ENCODE assay signal across 13 cellular contexts in the genomic region with DNA sequence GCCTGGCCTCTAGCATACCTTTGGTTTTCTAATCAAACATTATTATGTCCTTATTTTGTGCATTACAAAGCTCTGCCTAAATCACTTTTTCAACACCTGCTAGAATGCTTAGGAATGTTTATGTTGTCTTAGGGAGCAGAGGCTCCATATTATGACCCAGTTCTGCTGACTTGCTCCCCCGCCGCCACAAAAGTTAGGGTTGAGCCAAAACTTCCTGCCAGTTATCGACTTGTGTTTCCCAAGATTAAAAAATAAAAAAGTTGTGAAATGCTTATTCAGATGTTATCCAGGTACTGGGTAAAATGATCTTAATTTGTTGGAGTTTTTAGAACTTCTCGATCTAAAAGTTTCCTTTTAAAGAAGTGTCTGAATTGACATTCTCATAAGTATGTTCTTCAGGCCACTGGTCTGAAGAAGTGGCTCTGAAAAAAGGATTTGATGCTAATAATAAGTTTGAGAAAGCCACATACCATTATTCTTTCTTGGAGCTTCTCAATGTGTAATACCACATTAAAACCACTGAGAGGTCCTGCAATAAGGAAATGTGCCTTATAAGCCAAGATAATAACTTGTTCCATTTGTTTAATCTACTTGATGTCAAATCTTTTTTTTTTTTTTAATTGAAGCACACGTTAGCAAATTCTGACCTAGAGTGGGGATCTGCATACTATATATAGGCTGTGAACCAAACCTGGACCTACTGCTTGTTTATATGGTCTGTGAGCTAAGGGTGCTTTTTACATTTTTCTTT. TPM values are rescaled to one million over a fixed set of nuclear protein-coding genes. Genes with fewer than 3 reads are reported as not detected.
DNase-seq lines count a peak whose midpoint lies in the region; ATAC-seq, FAIRE-seq and TF ChIP-seq lines count a peak whose summit lies in the region.
"Had no signal": no experiment of that assay in that cellular context is flagged by ENCODE, and none has a peak within 500 bp of the region (broad histone marks: within the 10 kb centered on the region; RNA-seq: fewer than 3 reads in every experiment).

No MANE protein-coding gene starts in this region.

- H3K36me3 Mint-ChIP-seq in activated naive CD4-positive, alpha-beta T cell treated with anti-CD3 and anti-CD28 coated beads for 36 hours (ENCODE audit: low read depth) = peaks cover 9% of the 10 kb centered on the region

- peaks cover 29% of the 10 kb centered on the region for H3K4me1 ChIP-seq in HepG2 (ENCODE audit: insufficient read depth, low read length)
- H3K4me1 ChIP-seq in transverse colon = peaks cover 9 to 33% (median 25%) of the 10 kb centered on the region in 4 donors

- peak overlapping the region; percentile 73; the same call in 1 of the 2 replicates for H3K4me2 ChIP-seq in HepG2 (ENCODE audit: low read depth, low read length)

- no peak for TF ChIP-seq RAD21 in HepG2 (CRISPR knock-in tag; IDR thresholded peaks at IDR 0.05)

- in situ Hi-C loops in HepG2 (cut with HindIII; ENCODE audit: extremely low pct_ligation_motif_present, low pct_unique_long_range_greater_than_20kb) (no loop called here), transverse colon (cut with MboI; ENCODE audit: low pct_ligation_motif_present in 1 of 4, low pct_unique_long_range_greater_than_20kb in 1 of 4, low sequenced_read_pairs in 3 of 4) (no loop called here)

- peaks cover 3 to 13% of the 10 kb centered on the region in 2 experiments; a peak in 4 of 5 replicates for H3K36me3 ChIP-seq in HepG2 (replicated peaks in 1 of 2; ENCODE audit: control insufficient read depth in 1 of 2, insufficient read depth in 2 of 2, low read length in 2 of 2)
- H3K36me3 ChIP-seq in transverse colon = peaks cover 0 to 8% (median 4%) of the 10 kb centered on the region in 4 donors

- peaks cover 41% of the 10 kb centered on the region for H3K4me1 Mint-ChIP-seq in activated naive CD4-positive, alpha-beta T cell treated with anti-CD3 and anti-CD28 coated beads for 36 hours (ENCODE audit: low read depth)

- no peak for DNase-seq in activated naive CD4-positive, alpha-beta T cell treated with anti-CD3 and anti-CD28 coated beads for 36 hours
- no peak for DNase-seq in activated naive CD4-positive, alpha-beta T cell treated with anti-CD3 and anti-CD28 coated beads, Interleukin-2, amount 50 U/mL, for 16 hours
- DNase-seq in amniotic epithelial cell (ENCODE audit: low read depth) (peak; percentile 20), HepG2 (ENCODE audit: low spot score) (no peak), transverse colon (no peak), caudate nucleus (lab: John Stamatoyannopoulos, UW) (no peak), HuH-7.5 (ENCODE audit: low spot score) (no peak)
- DNase-seq: central memory CD4-positive, alpha-beta T cell; NCI-H524 treated with DMSO at 0.1 percent for 48 hours had no signal

- no peak for TF ChIP-seq CTCF in HepG2 (CRISPR knock-in tag; IDR thresholded peaks at IDR 0.05)
- peak in 4 of 5 experiments; percentile 17 to 46 (median 33) for TF ChIP-seq CTCF in transverse colon (IDR thresholded peaks at IDR 0.05)

- no peaks in the 10 kb centered on the region; a peak in 1 of 5 replicates for H3K27me3 ChIP-seq in HepG2 (ENCODE audit: control insufficient read depth in 1 of 2, insufficient read depth in 2 of 2, low read length in 2 of 2)
- no peaks in the 10 kb centered on the region for H3K27me3 ChIP-seq in transverse colon

- peak overlapping the region; percentile 46 for H3K27ac Mint-ChIP-seq in activated naive CD4-positive, alpha-beta T cell treated with anti-CD3 and anti-CD28 coated beads for 36 hours

- WGBS in HepG2 (ENCODE audit: low lambda C conversion rate) = 91% methylated on average over 5 of the region's 5 CpGs
- WGBS in transverse colon (ENCODE audit: low coverage in 1 of 2), 2 donors = 53 to 56% methylated on average over 5 of the region's 5 CpGs

- no peak for TF ChIP-seq POLR2A in HepG2 (IDR thresholded peaks at IDR 0.05; ENCODE audit: insufficient read depth in 1 of 2, low read depth in 2 of 2, low read length in 2 of 2)
- no peak for TF ChIP-seq POLR2A in transverse colon (IDR thresholded peaks at IDR 0.05)

- H3K27me3 Mint-ChIP-seq in activated naive CD4-positive, alpha-beta T cell treated with anti-CD3 and anti-CD28 coated beads for 36 hours (ENCODE audit: low read depth) = no peaks in the 10 kb centered on the region

- BruUV-seq in HepG2 (replicated peaks; lab: Mats Ljungman, UMichigan) = no TSS peak

- H3K27ac ChIP-seq in HepG2 (ENCODE audit: extremely low read length, insufficient read depth, low read length) (no peak overlapping the region), transverse colon (peak overlapping the region; percentile 42 to 95 (median 90)), caudate nucleus (ENCODE audit: low read depth, low read length) (no peak overlapping the region)

- FAIRE-seq in HepG2 (lab: Jason Lieb, UNC) = no peak
- FAIRE-seq: GM18507, TTC549 had no signal

- H3K9ac ChIP-seq in HepG2 (ENCODE audit: insufficient read depth, low read depth, low read length) = no peak overlapping the region; the same call in 1 of the 2 replicates

- H3K9me3 Mint-ChIP-seq in activated naive CD4-positive, alpha-beta T cell treated with anti-CD3 and anti-CD28 coated beads for 36 hours = no peaks in the 10 kb centered on the region

- no peak overlapping the region for H2AFZ ChIP-seq in HepG2 (ENCODE audit: low read length)

- no peak for ATAC-seq in HepG2
- no peak for ATAC-seq in HG02870 (IDR thresholded peaks at IDR 0.05; ENCODE audit: unreplicated experiment)
- ATAC-seq: HCT116 had no signal

- peaks cover 5% of the 10 kb centered on the region; the same call in 1 of the 2 replicates for H4K20me1 ChIP-seq in HepG2 (ENCODE audit: insufficient read depth, low read length)

- no peak overlapping the region; a peak in 2 of 6 replicates for H3K4me3 ChIP-seq in HepG2 (replicated peaks in 1 of 3; ENCODE audit: insufficient read depth in 1 of 3, low read depth in 2 of 3, low read length in 3 of 3)
- H3K4me3 ChIP-seq in transverse colon = no peak overlapping the region

- no peak overlapping the region for H3K4me3 Mint-ChIP-seq in activated naive CD4-positive, alpha-beta T cell treated with anti-CD3 and anti-CD28 coated beads for 36 hours

- H3K9me3 ChIP-seq in HepG2 (ENCODE audit: low read length) (no peaks in the 10 kb centered on the region), transverse colon (no peaks in the 10 kb centered on the region)

- CTCF ChIA-PET in activated naive CD4-positive, alpha-beta T cell treated with anti-CD3 and anti-CD28 coated beads for 36 hours (lab: Charles Lee) = interaction anchor here (0.6 to 1.9 kb wide), 9 partner anchors 11 to 652 kb away, joined by 3 to 7 read pairs (median 5); partner anchors contain the start of gene LIMK2
- CTCF ChIA-PET in HepG2 (lab: Yijun Ruan, JAX; ENCODE audit: low intra/inter-chr PET ratio, low total read pairs) = no interaction called here

- POLR2A ChIA-PET in HepG2 (lab: Yijun Ruan, JAX) = interaction anchor here (1.3 kb wide), 1 partner anchor 55 kb away, joined by 3 read pairs; the partner anchor contains the start of gene SELENOM

- intact Hi-C loops in activated naive CD4-positive, alpha-beta T cell treated with anti-CD3 and anti-CD28 coated beads for 36 hours (cut with micrococcal nuclease) = no loop called here
- intact Hi-C loops in HepG2 (cut with micrococcal nuclease; ENCODE audit: unreplicated experiment) (loop anchor here (5.0 kb wide), 1 partner anchor 70 kb away; no protein-coding TSS in a partner anchor), transverse colon (cut with DNase I; ENCODE audit: low total_unique reads) (no loop called here)

- H3K79me2 ChIP-seq in HepG2 (ENCODE audit: insufficient read depth, low read length) = peaks cover 34% of the 10 kb centered on the region

- no peak for TF ChIP-seq EP300 in HepG2 (IDR thresholded peaks at IDR 0.05; ENCODE audit: low read depth in 2 of 2, low read length in 2 of 2)
- no peak for TF ChIP-seq EP300 in HepG2 (CRISPR knock-in tag; IDR thresholded peaks at IDR 0.05; ENCODE audit: borderline replicate concordance)
- no peak for TF ChIP-seq EP300 in transverse colon (IDR thresholded peaks at IDR 0.05; ENCODE audit: low read depth)

RNA-seq across cellular contexts. Expression of gene RNF185, which starts 2.2 kb away (rescaled TPM):
- total RNA-seq in activated naive CD4-positive, alpha-beta T cell treated with anti-CD3 and anti-CD28 coated beads for 36 hours = 10 to 100 TPM; 11.3 to 12.3 TPM
- total RNA-seq in HepG2 (2016; rRNA removed; fragmentation: Illumina TruSeq; extraction: Trizol) (21.4 and 28.8 TPM in 2 replicates), transverse colon (10 to 100 TPM; 18.5 to 52.4 (median 32.3) TPM)
- total RNA-seq in HepG2 (2016; cell fraction: cytosol; rRNA removed; fragmentation: Illumina TruSeq; extraction: Trizol; ENCODE audit: low read depth) = 2.9 and 3.2 TPM in 2 replicates
- total RNA-seq in HepG2 (2016; cell fraction: insoluble cytoplasmic fraction; rRNA removed; fragmentation: Illumina TruSeq; extraction: Trizol) = 21.9 and 28.5 TPM in 2 replicates
- 11.3 and 11.9 TPM in 2 replicates for total RNA-seq in HepG2 (2016; cell fraction: membrane; rRNA removed; fragmentation: Illumina TruSeq; extraction: Trizol)
- 12.0 and 13.7 TPM in 2 replicates for total RNA-seq in HepG2 (2016; cell fraction: nucleus; rRNA removed; fragmentation: Illumina TruSeq; extraction: Trizol)
- polyA plus RNA-seq in HepG2 (2011; rRNA removed) = 26.4 and 27.5 TPM in 2 replicates
- polyA plus RNA-seq in HepG2 (2011; cell fraction: cytosol; rRNA removed) = 21.8 and 27.3 TPM in 2 replicates
- 19.0 and 20.4 TPM in 2 replicates for polyA plus RNA-seq in HepG2 (2011; cell fraction: nucleus; rRNA removed)
- polyA plus RNA-seq in HepG2 (2012) = 15.4 and 15.6 TPM in 2 replicates
- 1.6 and 1.7 TPM in 2 replicates for polyA plus RNA-seq in HepG2 (2016; cell fraction: cytosol; fragmentation: Illumina TruSeq; extraction: Trizol; ENCODE audit: low read depth)
- 27.8 and 28.1 TPM in 2 replicates for polyA plus RNA-seq in HepG2 (2016; cell fraction: insoluble cytoplasmic fraction; fragmentation: Illumina TruSeq; extraction: Trizol; ENCODE audit: low read depth)
- 6.4 and 6.8 TPM in 2 replicates for polyA plus RNA-seq in HepG2 (2016; cell fraction: membrane; fragmentation: Illumina TruSeq; extraction: Trizol; ENCODE audit: low read depth)
- 21.5 and 21.8 TPM in 2 replicates for polyA plus RNA-seq in HepG2 (2016; cell fraction: nucleus; fragmentation: Illumina TruSeq; extraction: Trizol; ENCODE audit: insufficient read depth, low read depth)
- polyA minus RNA-seq in HepG2 (2011; rRNA and poly(A)+ RNA removed; ENCODE audit: low replicate concordance) = 17.6 and 24.2 TPM in 2 replicates
- 10.1 and 10.4 TPM in 2 replicates for polyA minus RNA-seq in HepG2 (2011; cell fraction: cytosol; rRNA and poly(A)+ RNA removed)
- 9.1 and 11.8 TPM in 2 replicates for polyA minus RNA-seq in HepG2 (2011; cell fraction: nucleus; rRNA and poly(A)+ RNA removed)

RNA-seq across cellular contexts. Expression of gene PLA2G3, which starts 21.9 kb away (rescaled TPM):
- total RNA-seq in activated naive CD4-positive, alpha-beta T cell treated with anti-CD3 and anti-CD28 coated beads for 36 hours = not detected
- total RNA-seq in HepG2 (2016; rRNA removed; fragmentation: Illumina TruSeq; extraction: Trizol) (0.11 and 0.42 TPM in 2 replicates), transverse colon (not detected)
- total RNA-seq in HepG2 (2016; cell fraction: cytosol; rRNA removed; fragmentation: Illumina TruSeq; extraction: Trizol; ENCODE audit: low read depth) = 0.09 and 0.20 TPM in 2 replicates
- total RNA-seq in HepG2 (2016; cell fraction: insoluble cytoplasmic fraction; rRNA removed; fragmentation: Illumina TruSeq; extraction: Trizol) = 0.09 and 0.32 TPM in 2 replicates
- 0.19 and 0.21 TPM in 2 replicates for total RNA-seq in HepG2 (2016; cell fraction: membrane; rRNA removed; fragmentation: Illumina TruSeq; extraction: Trizol)
- 0.25 and 0.34 TPM in 2 replicates for total RNA-seq in HepG2 (2016; cell fraction: nucleus; rRNA removed; fragmentation: Illumina TruSeq; extraction: Trizol)
- 0.12 and 0.24 TPM in 2 replicates for polyA plus RNA-seq in HepG2 (2011; rRNA removed)
- polyA plus RNA-seq in HepG2 (2011; cell fraction: cytosol; rRNA removed) = 0.17 TPM in 2 replicates
- 0.16 and 0.21 TPM in 2 replicates for polyA plus RNA-seq in HepG2 (2011; cell fraction: nucleus; rRNA removed)
- polyA plus RNA-seq in HepG2 (2012) = 0.15 and 0.37 TPM in 2 replicates
- polyA plus RNA-seq in HepG2 (2016; cell fraction: cytosol; fragmentation: Illumina TruSeq; extraction: Trizol; ENCODE audit: low read depth) = 0.06 and 0.14 TPM in 2 replicates
- polyA plus RNA-seq in HepG2 (2016; cell fraction: insoluble cytoplasmic fraction; fragmentation: Illumina TruSeq; extraction: Trizol; ENCODE audit: low read depth) = 0.08 and 0.14 TPM in 2 replicates
- 0.09 TPM in 1 of 2 replicates, not detected in the other for polyA plus RNA-seq in HepG2 (2016; cell fraction: membrane; fragmentation: Illumina TruSeq; extraction: Trizol; ENCODE audit: low read depth)
- 0.55 and 0.78 TPM in 2 replicates for polyA plus RNA-seq in HepG2 (2016; cell fraction: nucleus; fragmentation: Illumina TruSeq; extraction: Trizol; ENCODE audit: insufficient read depth, low read depth)
- polyA minus RNA-seq in HepG2 (2011; rRNA and poly(A)+ RNA removed; ENCODE audit: low replicate concordance) = 0.30 and 0.40 TPM in 2 replicates
- not detected in 2 replicates for polyA minus RNA-seq in HepG2 (2011; cell fraction: cytosol; rRNA and poly(A)+ RNA removed)
- polyA minus RNA-seq in HepG2 (2011; cell fraction: nucleus; rRNA and poly(A)+ RNA removed) = not detected in 2 replicates

RNA-seq across cellular contexts. Expression of gene INPP5J, which starts 39.4 kb away (rescaled TPM):
- total RNA-seq in activated naive CD4-positive, alpha-beta T cell treated with anti-CD3 and anti-CD28 coated beads for 36 hours = under 1 TPM; 0.12 to 0.17 TPM
- total RNA-seq in HepG2 (2016; rRNA removed; fragmentation: Illumina TruSeq; extraction: Trizol) = 0.15 and 0.24 TPM in 2 replicates
- 0.09 TPM in 1 of 2 replicates, not detected in the other for total RNA-seq in HepG2 (2016; cell fraction: cytosol; rRNA removed; fragmentation: Illumina TruSeq; extraction: Trizol; ENCODE audit: low read depth)
- 0.42 and 0.45 TPM in 2 replicates for total RNA-seq in HepG2 (2016; cell fraction: insoluble cytoplasmic fraction; rRNA removed; fragmentation: Illumina TruSeq; extraction: Trizol)
- total RNA-seq in HepG2 (2016; cell fraction: membrane; rRNA removed; fragmentation: Illumina TruSeq; extraction: Trizol) = 0.34 and 0.40 TPM in 2 replicates
- 0.47 TPM in 2 replicates for total RNA-seq in HepG2 (2016; cell fraction: nucleus; rRNA removed; fragmentation: Illumina TruSeq; extraction: Trizol)
- 1.1 and 1.3 TPM in 2 replicates for polyA plus RNA-seq in HepG2 (2011; rRNA removed)
- polyA plus RNA-seq in HepG2 (2011; cell fraction: cytosol; rRNA removed) = 0.41 and 0.62 TPM in 2 replicates
- polyA plus RNA-seq in HepG2 (2011; cell fraction: nucleus; rRNA removed) = 6.2 and 7.6 TPM in 2 replicates
- 0.30 and 1.7 TPM in 2 replicates for polyA plus RNA-seq in HepG2 (2012)
- polyA plus RNA-seq in HepG2 (2016; cell fraction: cytosol; fragmentation: Illumina TruSeq; extraction: Trizol; ENCODE audit: low read depth) = 0.11 and 0.18 TPM in 2 replicates
- polyA plus RNA-seq in HepG2 (2016; cell fraction: insoluble cytoplasmic fraction; fragmentation: Illumina TruSeq; extraction: Trizol; ENCODE audit: low read depth) = 0.26 and 0.52 TPM in 2 replicates
- 0.27 and 0.29 TPM in 2 replicates for polyA plus RNA-seq in HepG2 (2016; cell fraction: membrane; fragmentation: Illumina TruSeq; extraction: Trizol; ENCODE audit: low read depth)
- polyA plus RNA-seq in HepG2 (2016; cell fraction: nucleus; fragmentation: Illumina TruSeq; extraction: Trizol; ENCODE audit: insufficient read depth, low read depth) = 1.9 and 3.2 TPM in 2 replicates
- polyA minus RNA-seq in HepG2 (2011; rRNA and poly(A)+ RNA removed; ENCODE audit: low replicate concordance) = 0.88 and 5.2 TPM in 2 replicates
- polyA minus RNA-seq in HepG2 (2011; cell fraction: cytosol; rRNA and poly(A)+ RNA removed) = 0.35 and 0.49 TPM in 2 replicates
- polyA minus RNA-seq in HepG2 (2011; cell fraction: nucleus; rRNA and poly(A)+ RNA removed) = 0.62 and 1.7 TPM in 2 replicates
- 10 to 100 TPM; 22.4 to 51.2 (median 30.8) TPM for total RNA-seq in transverse colon

RNA-seq across cellular contexts. Expression of gene LIMK2, which starts 49.9 kb away (rescaled TPM):
- total RNA-seq in activated naive CD4-positive, alpha-beta T cell treated with anti-CD3 and anti-CD28 coated beads for 36 hours = 10 to 100 TPM; 50.8 to 50.9 TPM
- total RNA-seq in HepG2 (2016; rRNA removed; fragmentation: Illumina TruSeq; extraction: Trizol) (25.9 and 29.8 TPM in 2 replicates), transverse colon (100 to 1,000 TPM; 124 to 283 (median 210) TPM)
- total RNA-seq in HepG2 (2016; cell fraction: cytosol; rRNA removed; fragmentation: Illumina TruSeq; extraction: Trizol; ENCODE audit: low read depth) = 11.6 and 11.9 TPM in 2 replicates
- 23.7 and 30.9 TPM in 2 replicates for total RNA-seq in HepG2 (2016; cell fraction: insoluble cytoplasmic fraction; rRNA removed; fragmentation: Illumina TruSeq; extraction: Trizol)
- 16.0 and 16.7 TPM in 2 replicates for total RNA-seq in HepG2 (2016; cell fraction: membrane; rRNA removed; fragmentation: Illumina TruSeq; extraction: Trizol)
- total RNA-seq in HepG2 (2016; cell fraction: nucleus; rRNA removed; fragmentation: Illumina TruSeq; extraction: Trizol) = 34.7 and 39.4 TPM in 2 replicates
- polyA plus RNA-seq in HepG2 (2011; rRNA removed) = 20.9 and 22.2 TPM in 2 replicates
- polyA plus RNA-seq in HepG2 (2011; cell fraction: cytosol; rRNA removed) = 13.6 and 17.8 TPM in 2 replicates
- polyA plus RNA-seq in HepG2 (2011; cell fraction: nucleus; rRNA removed) = 73.7 and 77.5 TPM in 2 replicates
- 13.8 and 20.5 TPM in 2 replicates for polyA plus RNA-seq in HepG2 (2012)
- 3.6 and 3.7 TPM in 2 replicates for polyA plus RNA-seq in HepG2 (2016; cell fraction: cytosol; fragmentation: Illumina TruSeq; extraction: Trizol; ENCODE audit: low read depth)
- polyA plus RNA-seq in HepG2 (2016; cell fraction: insoluble cytoplasmic fraction; fragmentation: Illumina TruSeq; extraction: Trizol; ENCODE audit: low read depth) = 18.1 and 21.1 TPM in 2 replicates
- 6.3 and 6.8 TPM in 2 replicates for polyA plus RNA-seq in HepG2 (2016; cell fraction: membrane; fragmentation: Illumina TruSeq; extraction: Trizol; ENCODE audit: low read depth)
- 49.2 and 49.7 TPM in 2 replicates for polyA plus RNA-seq in HepG2 (2016; cell fraction: nucleus; fragmentation: Illumina TruSeq; extraction: Trizol; ENCODE audit: insufficient read depth, low read depth)
- 7.4 and 68.6 TPM in 2 replicates for polyA minus RNA-seq in HepG2 (2011; rRNA and poly(A)+ RNA removed; ENCODE audit: low replicate concordance)
- polyA minus RNA-seq in HepG2 (2011; cell fraction: cytosol; rRNA and poly(A)+ RNA removed) = 11.4 and 15.5 TPM in 2 replicates
- polyA minus RNA-seq in HepG2 (2011; cell fraction: nucleus; rRNA and poly(A)+ RNA removed) = 67.0 and 76.2 TPM in 2 replicates

RNA-seq across cellular contexts. Expression of gene SELENOM, which starts 54.8 kb away (rescaled TPM):
- 10 to 100 TPM in 1 of 2 experiments, 1 to 10 TPM in 1; 9.3 to 11.0 TPM for total RNA-seq in activated naive CD4-positive, alpha-beta T cell treated with anti-CD3 and anti-CD28 coated beads for 36 hours
- total RNA-seq in HepG2 (2016; rRNA removed; fragmentation: Illumina TruSeq; extraction: Trizol) (2.4 and 4.1 TPM in 2 replicates), transverse colon (100 to 1,000 TPM; 247 to 334 (median 315) TPM)
- 1.9 and 4.6 TPM in 2 replicates for total RNA-seq in HepG2 (2016; cell fraction: cytosol; rRNA removed; fragmentation: Illumina TruSeq; extraction: Trizol; ENCODE audit: low read depth)
- total RNA-seq in HepG2 (2016; cell fraction: insoluble cytoplasmic fraction; rRNA removed; fragmentation: Illumina TruSeq; extraction: Trizol) = 1.6 and 3.5 TPM in 2 replicates
- 1.9 and 2.9 TPM in 2 replicates for total RNA-seq in HepG2 (2016; cell fraction: membrane; rRNA removed; fragmentation: Illumina TruSeq; extraction: Trizol)
- 1.5 and 2.6 TPM in 2 replicates for total RNA-seq in HepG2 (2016; cell fraction: nucleus; rRNA removed; fragmentation: Illumina TruSeq; extraction: Trizol)
- polyA plus RNA-seq in HepG2 (2011; rRNA removed) = 4.3 and 5.5 TPM in 2 replicates
- polyA plus RNA-seq in HepG2 (2011; cell fraction: cytosol; rRNA removed) = 5.8 and 12.6 TPM in 2 replicates
- polyA plus RNA-seq in HepG2 (2011; cell fraction: nucleus; rRNA removed) = 5.9 and 7.6 TPM in 2 replicates
- 2.5 and 2.9 TPM in 2 replicates for polyA plus RNA-seq in HepG2 (2012)
- polyA plus RNA-seq in HepG2 (2016; cell fraction: cytosol; fragmentation: Illumina TruSeq; extraction: Trizol; ENCODE audit: low read depth) = 3.5 and 5.0 TPM in 2 replicates
- polyA plus RNA-seq in HepG2 (2016; cell fraction: insoluble cytoplasmic fraction; fragmentation: Illumina TruSeq; extraction: Trizol; ENCODE audit: low read depth) = 2.3 and 2.8 TPM in 2 replicates
- polyA plus RNA-seq in HepG2 (2016; cell fraction: membrane; fragmentation: Illumina TruSeq; extraction: Trizol; ENCODE audit: low read depth) = 4.2 and 4.5 TPM in 2 replicates
- 3.5 and 5.2 TPM in 2 replicates for polyA plus RNA-seq in HepG2 (2016; cell fraction: nucleus; fragmentation: Illumina TruSeq; extraction: Trizol; ENCODE audit: insufficient read depth, low read depth)
- polyA minus RNA-seq in HepG2 (2011; rRNA and poly(A)+ RNA removed; ENCODE audit: low replicate concordance) = 1.4 and 4.9 TPM in 2 replicates
- polyA minus RNA-seq in HepG2 (2011; cell fraction: cytosol; rRNA and poly(A)+ RNA removed) = 1.8 and 2.3 TPM in 2 replicates
- polyA minus RNA-seq in HepG2 (2011; cell fraction: nucleus; rRNA and poly(A)+ RNA removed) = 1.5 and 2.4 TPM in 2 replicates

Comparison
In these comparisons a context has a peak if more than half of its experiments do, and no peak if none do; other contexts are left out.
1. H3K27ac ChIP-seq: peak in transverse colon (4 of 4); none in HepG2 (single experiment) and caudate nucleus (single experiment).
2. RNA of gene INPP5J, which starts 39.4 kb away (total RNA-seq): 22.4 to 51.2 TPM in transverse colon; 0.09 to 0.47 TPM in HepG2 and 0.12 to 0.17 TPM in activated naive CD4-positive, alpha-beta T cell treated with anti-CD3 and anti-CD28 coated beads for 36 hours; every median in the first group is over 10 times any median in the second.